Comparison of ENCODE assay signal across 23 cellular contexts in genomic region chrX:138014577-138014976, GRCh38.
DNase-seq lines count a peak whose midpoint lies in the region; ATAC-seq and TF ChIP-seq lines count a peak whose summit lies in the region.
"Had no signal": no experiment of that assay in that cellular context is flagged by ENCODE, and none has a peak within 500 bp of the region (broad histone marks: within the 10 kb centered on the region; RNA-seq: fewer than 3 reads in every experiment).

No MANE protein-coding gene starts in this region.

- no peak for TF ChIP-seq CTCF in astrocyte of the cerebellum (IDR thresholded peaks at IDR 0.05; ENCODE audit: low read depth, low read length, missing control alignments)

- ATAC-seq in GM18867 (IDR thresholded peaks at IDR 0.05; ENCODE audit: unreplicated experiment) = no peak
- ATAC-seq: A549, GM12878, GM23338, HCT116 had no signal

- H3K4me3 ChIP-seq in astrocyte of the cerebellum (ENCODE audit: low read depth, low read length) = no peak overlapping the region
- H3K4me3 ChIP-seq: A549; BLaER1 treated with 17β-estradiol and CSF1 and Interleukin-3, amounts not matched to agents 10 nM and 100 nM; GM12878; GM23338 had no signal

- DNase-seq in MV-4-11 (lab: John Stamatoyannopoulos, UW) = peak; percentile 63
- peak; percentile 16 for DNase-seq in astrocyte of the cerebellum (ENCODE audit: low read depth)
- peak; percentile 26 for DNase-seq in myocyte (ENCODE audit: low read depth)
- DNase-seq in NOMO-1 treated with DMSO at 0.1 percent for 48 hours (lab: John Stamatoyannopoulos, UW; ENCODE audit: unreplicated experiment) = no peak
- no peak for DNase-seq in stimulated activated CD4-positive, alpha-beta T cell treated with anti-CD3 and anti-CD28 coated beads, Interleukin-4, amount 100 ng/mL, for 4 hours
- no peak for DNase-seq in NCI-H226
- DNase-seq: 8988T; ACHN; AML-193; BE2C; CD4-positive, alpha-beta T cell; CD8-positive, alpha-beta memory T cell; DMS 273 treated with DMSO at 0.1 percent for 48 hours; DMS79; EL; GDM1; H9 had no signal

- in situ Hi-C loops in astrocyte of the cerebellum (cut with HindIII; ENCODE audit: low sequenced_read_pairs) = no loop called here

Comparison
In these comparisons a context has a peak if more than half of its experiments do, and no peak if none do; other contexts are left out.
1. DNase-seq: peak in MV-4-11 (single experiment), astrocyte of the cerebellum (single experiment) and myocyte (single experiment); none in NOMO-1 treated with DMSO at 0.1 percent for 48 hours (single experiment), stimulated activated CD4-positive, alpha-beta T cell treated with anti-CD3 and anti-CD28 coated beads, Interleukin-4, amount 100 ng/mL, for 4 hours (0 of 2) and NCI-H226 (single experiment).